In the genomic region with DNA sequence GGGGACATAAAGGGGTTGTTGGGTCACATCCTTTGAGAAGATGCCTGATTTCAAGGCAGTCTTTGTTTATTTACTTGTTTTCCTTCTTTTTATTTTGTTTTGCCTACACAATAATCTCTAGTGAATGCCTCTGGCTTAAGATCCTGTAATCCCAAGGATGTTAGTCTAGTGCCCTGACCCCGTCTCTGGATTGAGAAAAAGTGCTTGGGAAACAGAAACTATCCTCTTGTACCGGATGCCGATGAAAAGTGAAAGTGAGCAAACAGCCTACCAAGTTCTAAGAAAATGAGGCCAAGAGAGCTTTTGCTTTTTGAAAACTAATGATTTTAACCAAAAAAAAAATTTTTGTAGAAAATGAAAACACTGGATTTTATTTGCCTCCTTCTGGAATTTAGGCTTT, we compare ENCODE assay signal across 12 cellular contexts. TPM values are rescaled to one million over a fixed set of nuclear protein-coding genes. Genes with fewer than 3 reads are reported as not detected.
DNase-seq lines count a peak whose midpoint lies in the region; ATAC-seq and TF ChIP-seq lines count a peak whose summit lies in the region.
"Had no signal": no experiment of that assay in that cellular context is flagged by ENCODE, and none has a peak within 500 bp of the region (broad histone marks: within the 10 kb centered on the region; RNA-seq: fewer than 3 reads in every experiment).

No MANE protein-coding gene starts in this region.

- CTCF ChIA-PET in CD8-positive, alpha-beta T cell (lab: Charles Lee), result interaction anchor here (0.6 to 3.1 kb wide), 3 partner anchors 12 to 48 kb away, joined by 3 to 21 read pairs (median 4); no protein-coding TSS in a partner anchor
- CTCF ChIA-PET in A673 (lab: Charles Lee), result no interaction called here

- ATAC-seq in CD8-positive, alpha-beta T cell, result no peak
- ATAC-seq in GM18868 (IDR thresholded peaks at IDR 0.05; ENCODE audit: unreplicated experiment) (no peak), GM18861 (IDR thresholded peaks at IDR 0.05; ENCODE audit: unreplicated experiment) (no peak)

- no peaks in the 10 kb centered on the region for H3K9me3 ChIP-seq in CD8-positive, alpha-beta T cell (ENCODE audit: low read length)
- H3K9me3 ChIP-seq in skeletal muscle tissue (ENCODE audit: control insufficient read depth in 3 of 3, low read length in 3 of 3) (no peaks in the 10 kb centered on the region), A673 (ENCODE audit: low read depth, low read length, poor library complexity, severe bottlenecking) (no peaks in the 10 kb centered on the region)

- H3K36me3 ChIP-seq in CD8-positive, alpha-beta T cell (ENCODE audit: insufficient read depth, low read length), result no peaks in the 10 kb centered on the region
- no peaks in the 10 kb centered on the region for H3K36me3 ChIP-seq in skeletal muscle tissue (ENCODE audit: control insufficient read depth in 3 of 3, insufficient read depth in 3 of 3, low read length in 3 of 3)
- no peaks in the 10 kb centered on the region for H3K36me3 ChIP-seq in A673 (ENCODE audit: insufficient read depth, low read length, poor library complexity, severe bottlenecking)

- peaks cover 91% of the 10 kb centered on the region for H3K4me1 ChIP-seq in CD8-positive, alpha-beta T cell (ENCODE audit: insufficient read depth, low read length)
- H3K4me1 ChIP-seq in skeletal muscle tissue (ENCODE audit: control insufficient read depth in 3 of 3, insufficient read depth in 3 of 3, low read length in 3 of 3) (peaks cover 10 to 13% (median 10%) of the 10 kb centered on the region in 3 donors), A673 (ENCODE audit: insufficient read depth, low read length, poor library complexity, severe bottlenecking) (peaks cover 7% of the 10 kb centered on the region)

- peak overlapping the region; percentile 58 for H3K27ac ChIP-seq in CD8-positive, alpha-beta T cell (ENCODE audit: low read depth, low read length)
- peak overlapping the region; percentile 20 for H3K27ac ChIP-seq in skeletal muscle tissue (ENCODE audit: low read depth, low read length)
- no peak overlapping the region for H3K27ac ChIP-seq in A673 (ENCODE audit: low read depth, low read length, poor library complexity, severe bottlenecking)

- H3K4me3 Mint-ChIP-seq in CD8-positive, alpha-beta T cell, result peak overlapping the region; percentile 85
- peak overlapping the region; percentile 89 for H3K4me3 Mint-ChIP-seq in T-helper 2 cell treated with Interferon-gamma antibody and Interleukin-4, amounts not matched to agents 5 μg/mL and 100 μg/mL, for 36 hours
- H3K4me3 Mint-ChIP-seq: brain had no signal

- no peaks in the 10 kb centered on the region for H3K9me3 Mint-ChIP-seq in CD8-positive, alpha-beta T cell
- H3K9me3 Mint-ChIP-seq in T-helper 2 cell treated with Interferon-gamma antibody and Interleukin-4, amounts not matched to agents 5 μg/mL and 100 μg/mL, for 36 hours, result no peaks in the 10 kb centered on the region
- H3K9me3 Mint-ChIP-seq: brain had no signal

- peaks cover 15% of the 10 kb centered on the region for H3K36me3 Mint-ChIP-seq in CD8-positive, alpha-beta T cell
- peaks cover 32% of the 10 kb centered on the region for H3K36me3 Mint-ChIP-seq in T-helper 2 cell treated with Interferon-gamma antibody and Interleukin-4, amounts not matched to agents 5 μg/mL and 100 μg/mL, for 36 hours (ENCODE audit: low read depth)

- H3K27me3 ChIP-seq in CD8-positive, alpha-beta T cell (ENCODE audit: insufficient read depth, low read length), result no peaks in the 10 kb centered on the region
- peaks cover 0 to 2% (median 0%) of the 10 kb centered on the region in 3 donors for H3K27me3 ChIP-seq in skeletal muscle tissue (ENCODE audit: control insufficient read depth in 3 of 3, insufficient read depth in 3 of 3, low read length in 3 of 3)
- no peaks in the 10 kb centered on the region for H3K27me3 ChIP-seq in A673 (replicated peaks; ENCODE audit: insufficient read depth, low read depth, low read length, poor library complexity)

- H3K27ac Mint-ChIP-seq in CD8-positive, alpha-beta T cell, result peak overlapping the region; percentile 97
- H3K27ac Mint-ChIP-seq in T-helper 2 cell treated with Interferon-gamma antibody and Interleukin-4, amounts not matched to agents 5 μg/mL and 100 μg/mL, for 36 hours, result peak overlapping the region; percentile 93

- BruUV-seq in A673 (replicated peaks; lab: Mats Ljungman, UMichigan), result no TSS peak

- peak overlapping the region; percentile 42 for H3K4me3 ChIP-seq in CD8-positive, alpha-beta T cell (ENCODE audit: low read depth, low read length)
- H3K4me3 ChIP-seq in skeletal muscle tissue (ENCODE audit: low read length in 3 of 3) (peak overlapping the region in 2 of 3 donors; percentile 29 to 40), A673 (ENCODE audit: low read depth, low read length, poor library complexity, severe bottlenecking) (no peak overlapping the region)

- intact Hi-C loops in CD8-positive, alpha-beta T cell (cut with DNase I, micrococcal nuclease), result no loop called here
- intact Hi-C loops in A673 (cut with micrococcal nuclease; ENCODE audit: unreplicated experiment), result no loop called here

- no peak for TF ChIP-seq CTCF in CD8-positive, alpha-beta T cell (IDR thresholded peaks at IDR 0.05)
- TF ChIP-seq CTCF in A673 (conservative IDR thresholded peaks at IDR 0.05; ENCODE audit: low read depth, low read length), result no peak

- peak in 1 of 7 experiments; percentile 35 for DNase-seq in CD8-positive, alpha-beta T cell
- no peak for DNase-seq in T-helper 2 cell treated with Interferon-gamma antibody and Interleukin-4, amounts not matched to agents 5 μg/mL and 100 μg/mL, for 36 hours (ENCODE audit: low spot score)
- peak; percentile 56 for DNase-seq in fibroblast of gingiva (ENCODE audit: low read depth)
- DNase-seq in A673 (ENCODE audit: low spot score), result no peak
- no peak for DNase-seq in cerebellum (ENCODE audit: low spot score)
- DNase-seq: GOT3, T-helper 9 cell had no signal

- POLR2A ChIA-PET in CD8-positive, alpha-beta T cell (lab: Charles Lee), result interaction anchor here (1.0 to 12.4 kb wide), 2 partner anchors 12 to 36 kb away, joined by 3 to 224 read pairs; no protein-coding TSS in a partner anchor
- POLR2A ChIA-PET in A673 (lab: Charles Lee; ENCODE audit: low non-redundant PET), result no interaction called here

- no peaks in the 10 kb centered on the region for H3K27me3 Mint-ChIP-seq in CD8-positive, alpha-beta T cell (ENCODE audit: low read depth)
- peaks cover 2% of the 10 kb centered on the region for H3K27me3 Mint-ChIP-seq in T-helper 2 cell treated with Interferon-gamma antibody and Interleukin-4, amounts not matched to agents 5 μg/mL and 100 μg/mL, for 36 hours (ENCODE audit: low read depth)
- H3K27me3 Mint-ChIP-seq: brain had no signal

- peak overlapping the region in 1 of 3 donors; percentile 24 for H3K9ac ChIP-seq in skeletal muscle tissue (ENCODE audit: low read depth in 1 of 3, low read length in 3 of 3)

- H3K4me1 Mint-ChIP-seq in CD8-positive, alpha-beta T cell (ENCODE audit: low read depth), result peaks cover 95% of the 10 kb centered on the region
- H3K4me1 Mint-ChIP-seq in T-helper 2 cell treated with Interferon-gamma antibody and Interleukin-4, amounts not matched to agents 5 μg/mL and 100 μg/mL, for 36 hours (ENCODE audit: low read depth), result peaks cover 71% of the 10 kb centered on the region

RNA-seq across cellular contexts. Expression of gene C1QTNF9, which starts 42.1 kb away (rescaled TPM):
- total RNA-seq in CD8-positive, alpha-beta T cell, result under 1 TPM in 1 of 2 experiments, not detected in 1; 0.17 TPM
- 2.6 TPM for total RNA-seq in skeletal muscle tissue
- total RNA-seq in A673 (2021), result 0.34 TPM in 1 of 2 replicates, not detected in the other
- total RNA-seq in cerebellum, result not detected
- total RNA-seq: NCI-H460 had no signal
